Comparison of ENCODE assay signal across 1 cellular context in the genomic region with DNA sequence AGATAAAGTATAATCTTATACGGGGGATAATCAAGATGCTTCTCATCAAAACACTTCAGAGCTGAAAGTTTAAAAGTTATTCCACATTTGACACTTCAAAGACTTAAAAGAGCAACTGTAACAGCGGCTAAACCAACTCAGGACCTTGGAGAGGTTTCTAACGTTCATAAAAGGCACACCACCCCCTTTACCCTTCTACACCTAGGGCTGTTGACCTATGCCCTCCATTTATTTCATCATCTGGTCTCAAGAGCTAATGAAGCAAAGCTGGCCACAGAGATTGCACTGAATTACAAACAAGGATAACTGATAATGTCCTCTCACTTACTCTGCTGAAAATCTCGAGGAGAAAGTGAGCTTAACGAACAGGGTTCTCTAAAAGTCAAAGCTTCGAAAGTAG.
TF ChIP-seq lines count a peak whose summit lies in the region.

No MANE protein-coding gene starts in this region.

TF ChIP-seq in A549, 52 proteins besides CTCF, POLR2A, EP300 and RAD21:
- TF ChIP-seq, protein P1, sequence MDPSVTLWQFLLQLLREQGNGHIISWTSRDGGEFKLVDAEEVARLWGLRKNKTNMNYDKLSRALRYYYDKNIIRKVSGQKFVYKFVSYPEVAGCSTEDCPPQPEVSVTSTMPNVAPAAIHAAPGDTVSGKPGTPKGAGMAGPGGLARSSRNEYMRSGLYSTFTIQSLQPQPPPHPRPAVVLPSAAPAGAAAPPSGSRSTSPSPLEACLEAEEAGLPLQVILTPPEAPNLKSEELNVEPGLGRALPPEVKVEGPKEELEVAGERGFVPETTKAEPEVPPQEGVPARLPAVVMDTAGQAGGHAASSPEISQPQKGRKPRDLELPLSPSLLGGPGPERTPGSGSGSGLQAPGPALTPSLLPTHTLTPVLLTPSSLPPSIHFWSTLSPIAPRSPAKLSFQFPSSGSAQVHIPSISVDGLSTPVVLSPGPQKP (IDR thresholded peaks at IDR 0.05; ENCODE audit: low read depth, low read length): no peak
- TF ChIP-seq, protein P2, sequence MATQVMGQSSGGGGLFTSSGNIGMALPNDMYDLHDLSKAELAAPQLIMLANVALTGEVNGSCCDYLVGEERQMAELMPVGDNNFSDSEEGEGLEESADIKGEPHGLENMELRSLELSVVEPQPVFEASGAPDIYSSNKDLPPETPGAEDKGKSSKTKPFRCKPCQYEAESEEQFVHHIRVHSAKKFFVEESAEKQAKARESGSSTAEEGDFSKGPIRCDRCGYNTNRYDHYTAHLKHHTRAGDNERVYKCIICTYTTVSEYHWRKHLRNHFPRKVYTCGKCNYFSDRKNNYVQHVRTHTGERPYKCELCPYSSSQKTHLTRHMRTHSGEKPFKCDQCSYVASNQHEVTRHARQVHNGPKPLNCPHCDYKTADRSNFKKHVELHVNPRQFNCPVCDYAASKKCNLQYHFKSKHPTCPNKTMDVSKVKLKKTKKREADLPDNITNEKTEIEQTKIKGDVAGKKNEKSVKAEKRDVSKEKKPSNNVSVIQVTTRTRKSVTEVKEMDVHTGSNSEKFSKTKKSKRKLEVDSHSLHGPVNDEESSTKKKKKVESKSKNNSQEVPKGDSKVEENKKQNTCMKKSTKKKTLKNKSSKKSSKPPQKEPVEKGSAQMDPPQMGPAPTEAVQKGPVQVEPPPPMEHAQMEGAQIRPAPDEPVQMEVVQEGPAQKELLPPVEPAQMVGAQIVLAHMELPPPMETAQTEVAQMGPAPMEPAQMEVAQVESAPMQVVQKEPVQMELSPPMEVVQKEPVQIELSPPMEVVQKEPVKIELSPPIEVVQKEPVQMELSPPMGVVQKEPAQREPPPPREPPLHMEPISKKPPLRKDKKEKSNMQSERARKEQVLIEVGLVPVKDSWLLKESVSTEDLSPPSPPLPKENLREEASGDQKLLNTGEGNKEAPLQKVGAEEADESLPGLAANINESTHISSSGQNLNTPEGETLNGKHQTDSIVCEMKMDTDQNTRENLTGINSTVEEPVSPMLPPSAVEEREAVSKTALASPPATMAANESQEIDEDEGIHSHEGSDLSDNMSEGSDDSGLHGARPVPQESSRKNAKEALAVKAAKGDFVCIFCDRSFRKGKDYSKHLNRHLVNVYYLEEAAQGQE (IDR thresholded peaks at IDR 0.05): peak; percentile 66; the same call in 1 of the 2 replicates
TF ChIP-seq in A549: peak in this region for 1.
